7 cellular contexts compared by ENCODE assay signal in the genomic region with DNA sequence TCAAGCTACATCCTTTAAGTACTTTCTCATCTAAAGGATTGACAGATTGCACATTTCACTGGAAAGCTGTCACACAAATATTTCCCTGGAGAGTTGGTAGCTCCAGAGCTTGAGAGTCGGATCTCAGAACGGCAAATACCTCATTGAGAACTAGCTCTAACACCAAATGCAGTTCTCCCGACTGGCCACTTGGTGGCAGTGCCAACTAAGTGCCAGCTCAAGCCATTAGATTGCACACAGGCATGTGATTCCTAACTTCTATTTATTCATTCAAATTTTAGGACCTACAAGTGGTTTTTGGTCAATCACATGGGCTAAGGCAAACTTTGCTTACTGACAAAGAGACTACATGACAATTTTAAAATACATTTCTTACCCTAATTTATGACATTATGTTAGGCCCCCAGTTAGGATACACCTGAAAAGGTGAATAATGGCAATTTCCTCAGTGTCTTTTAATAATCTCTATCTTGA. TPM values are rescaled to one million over a fixed set of nuclear protein-coding genes. Genes with fewer than 3 reads are reported as not detected.
DNase-seq lines count a peak whose midpoint lies in the region; ATAC-seq and TF ChIP-seq lines count a peak whose summit lies in the region.

No MANE protein-coding gene starts in this region.

- no peak overlapping the region for H3K4me3 ChIP-seq in adipocyte (ENCODE audit: low read length)

- no peaks in the 10 kb centered on the region for H3K36me3 ChIP-seq in adipocyte (ENCODE audit: control insufficient read depth, insufficient read depth, low read length, severe bottlenecking)

- intact Hi-C loops in left cardiac atrium (cut with DNase I) = loop anchor here in 1 of 2 donors (10.0 kb wide), 1 partner anchor 483 kb away; no protein-coding TSS in a partner anchor
- intact Hi-C loops in sciatic nerve (cut with DNase I) = no loop called here

- peaks cover 4% of the 10 kb centered on the region for H3K4me1 ChIP-seq in adipocyte (ENCODE audit: control insufficient read depth, insufficient read depth, low read length)

- H3K9me3 ChIP-seq in adipocyte (ENCODE audit: control insufficient read depth, low read length) = no peaks in the 10 kb centered on the region

- ATAC-seq in left cardiac atrium (peak; percentile 53 to 75), sciatic nerve (peak; percentile 55)

- TF ChIP-seq CTCF in GM12872 (IDR thresholded peaks at IDR 0.05; ENCODE audit: insufficient read depth, low read depth, low read length) = peak; percentile 97

- H3K27me3 ChIP-seq in adipocyte (replicated peaks; ENCODE audit: control insufficient read depth, insufficient read depth, low read length) = peaks cover 11% of the 10 kb centered on the region

- DNase-seq in H4 (ENCODE audit: low spot score) (peak; percentile 51), KG1 (lab: John Stamatoyannopoulos, UW) (peak; percentile 5), OCI-M2 (lab: John Stamatoyannopoulos, UW; ENCODE audit: unreplicated experiment) (peak; percentile 33), adipocyte (ENCODE audit: low read depth) (peak; percentile 82), left cardiac atrium (peak; percentile 29), sciatic nerve (ENCODE audit: low spot score) (peak; percentile 64)

- H3K9ac ChIP-seq in adipocyte (ENCODE audit: low read length) = no peak overlapping the region

RNA-seq across cellular contexts. Expression of gene MCHR2, which starts 7.9 kb away (rescaled TPM):
- not detected in 2 replicates for total RNA-seq in H4 (2014; rRNA removed; shearing (Covaris generic))
- not detected for total RNA-seq in left cardiac atrium
- not detected for total RNA-seq in sciatic nerve

Comparison
In these comparisons a context has a peak if more than half of its experiments do, and no peak if none do; other contexts are left out.
1. DNase-seq: peak in every context shown above with its lines; median percentile 82 in adipocyte; 64 in sciatic nerve; 51 in H4; 33 in OCI-M2; 29 in left cardiac atrium; 5 in KG1.